7 cellular contexts compared by ENCODE assay signal in genomic region chr6:109669811-109670210, GRCh38.
"Had no signal": no experiment of that assay in that cellular context is flagged by ENCODE, and none has a peak within 500 bp of the region (broad histone marks: within the 10 kb centered on the region; RNA-seq: fewer than 3 reads in every experiment).

No MANE protein-coding gene starts in this region.

- H3K4me1 ChIP-seq: HAP-1 had no signal

- H3K36me3 ChIP-seq: HAP-1 had no signal

- H3K4me3 Mint-ChIP-seq: GM23338, HFFc6 had no signal

- H3K9me3 ChIP-seq: HAP-1 had no signal

- H3K4me3 ChIP-seq: GM23338, HAP-1, K562 had no signal

- DNase-seq: H7, HFFc6, IMR-90 had no signal

- FAIRE-seq: HTR-8/SVneo, K562 had no signal

- H3K27ac Mint-ChIP-seq: GM23338, HFFc6 had no signal

- H3K4me2 ChIP-seq: GM23338 had no signal

- H3K9me3 Mint-ChIP-seq: GM23338, HFFc6 had no signal

- H2AFZ ChIP-seq: GM23338 had no signal
